Comparison of ENCODE assay signal across 11 cellular contexts in genomic region chr6:12538881-12539357, GRCh38.
DNase-seq lines count a peak whose midpoint lies in the region; ATAC-seq and TF ChIP-seq lines count a peak whose summit lies in the region.
"Had no signal": no experiment of that assay in that cellular context is flagged by ENCODE, and none has a peak within 500 bp of the region (broad histone marks: within the 10 kb centered on the region; RNA-seq: fewer than 3 reads in every experiment).

No MANE protein-coding gene starts in this region.

- peak; percentile 74 for ATAC-seq in left ventricle myocardium superior
- ATAC-seq: natural killer cell had no signal

- H3K4me3 ChIP-seq in ovary = no peak overlapping the region
- H3K4me3 ChIP-seq: tibial artery had no signal

- no peaks in the 10 kb centered on the region for H3K27me3 ChIP-seq in ovary
- H3K27me3 ChIP-seq: tibial artery had no signal

- no peaks in the 10 kb centered on the region for H3K9me3 ChIP-seq in ovary
- H3K9me3 ChIP-seq: tibial artery had no signal

- no peaks in the 10 kb centered on the region for H3K36me3 ChIP-seq in ovary
- H3K36me3 ChIP-seq: tibial artery had no signal

- TF ChIP-seq EP300 in ovary (IDR thresholded peaks at IDR 0.05) = no peak

- peak; percentile 18 for DNase-seq in AG20443 (ENCODE audit: low spot score)
- peak; percentile 82 for DNase-seq in amniotic epithelial cell (ENCODE audit: low read depth)
- peak; percentile 38 for DNase-seq in left ventricle myocardium superior
- DNase-seq in ovary = peak in 4 of 5 donors; percentile 16 to 53 (median 34)
- DNase-seq in stimulated activated CD4-positive, alpha-beta T cell treated with anti-CD3 and anti-CD28 coated beads, Interleukin-15, amount 100 ng/mL, for 24 hours = no peak
- no peak for DNase-seq in medulla oblongata (ENCODE audit: extremely low spot score)
- no peak for DNase-seq in activated T-cell treated with anti-CD3 and anti-CD28 coated beads for 4 hours
- no peak for DNase-seq in NCI-H1930 (lab: John Stamatoyannopoulos, UW)
- DNase-seq: ACHN, natural killer cell had no signal

- WGBS in ovary, 3 donors = 20 to 41% (median 31%) methylated on average over 9 of the region's 9 CpGs

- no peak for TF ChIP-seq POLR2A in ovary (IDR thresholded peaks at IDR 0.05)

- TF ChIP-seq CTCF in ovary (IDR thresholded peaks at IDR 0.05) = no peak

- H3K27ac ChIP-seq in ovary = no peak overlapping the region

- peaks cover 2% of the 10 kb centered on the region for H3K4me1 ChIP-seq in ovary (ENCODE audit: insufficient read depth)

- intact Hi-C loops in left ventricle myocardium superior (cut with micrococcal nuclease) = no loop called here
- intact Hi-C loops in ovary (cut with DNase I) = no loop called here

Comparison
In these comparisons a context has a peak if more than half of its experiments do, and no peak if none do; other contexts are left out.
1. DNase-seq: peak in AG20443 (single experiment), amniotic epithelial cell (single experiment), left ventricle myocardium superior (single experiment) and ovary (4 of 5); none in stimulated activated CD4-positive, alpha-beta T cell treated with anti-CD3 and anti-CD28 coated beads, Interleukin-15, amount 100 ng/mL, for 24 hours (single experiment), medulla oblongata (single experiment), activated T-cell treated with anti-CD3 and anti-CD28 coated beads for 4 hours (single experiment) and NCI-H1930 (0 of 2).